Comparison of ENCODE assay signal across 1 cellular context in the genomic region with DNA sequence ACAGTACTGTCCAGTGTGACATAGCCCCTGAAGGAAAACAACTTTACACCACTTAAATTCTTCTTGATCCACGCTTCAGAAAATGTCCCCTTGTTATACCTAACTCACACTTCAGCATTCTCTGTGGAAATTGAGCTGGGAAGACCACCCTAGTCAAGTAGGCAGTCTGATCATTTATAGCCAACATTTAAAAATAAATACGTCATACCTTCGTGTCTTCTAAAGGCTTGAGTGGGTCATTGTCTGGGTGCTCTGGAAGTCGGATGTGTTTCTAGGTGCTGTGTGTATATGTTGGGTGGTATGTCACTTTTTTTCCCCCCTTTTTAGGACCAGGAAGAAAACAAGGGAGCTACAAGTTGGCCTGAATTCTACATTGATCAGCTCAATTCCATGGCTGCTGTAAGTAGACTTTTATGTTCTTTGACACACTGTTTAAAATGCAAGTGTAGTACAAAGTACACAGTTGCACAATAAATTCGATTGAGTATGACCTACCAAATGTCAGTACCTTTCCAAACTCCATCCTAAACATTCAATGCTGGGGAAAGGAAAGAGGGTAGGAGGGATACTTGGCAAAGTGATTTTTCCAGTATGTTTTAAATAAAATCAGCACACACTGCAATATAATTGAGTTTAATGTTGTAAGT.
TF ChIP-seq lines count a peak whose summit lies in the region.

No MANE protein-coding gene starts in this region.

TF ChIP-seq in HepG2, 621 proteins besides CTCF, POLR2A, EP300 and RAD21 (continued from another document and continues in another):
- no peak for TF ChIP-seq TAF15 (IDR thresholded peaks at IDR 0.05; ENCODE audit: low read depth, low read length, poor library complexity, severe bottlenecking)
- TF ChIP-seq ZNF891 (CRISPR knock-in tag; IDR thresholded peaks at IDR 0.05), result no peak
- TF ChIP-seq ZNF644 (CRISPR knock-in tag; IDR thresholded peaks at IDR 0.05; ENCODE audit: low read depth), result peak; percentile 96
- no peak for TF ChIP-seq FIP1L1 (IDR thresholded peaks at IDR 0.05; ENCODE audit: borderline replicate concordance, insufficient read depth, low read depth, low read length)
- TF ChIP-seq ZBTB38 (CRISPR knock-in tag; IDR thresholded peaks at IDR 0.05), result no peak
- TF ChIP-seq ZFP36L1 (CRISPR knock-in tag; IDR thresholded peaks at IDR 0.05), result no peak
- no peak for TF ChIP-seq TRIM24 (CRISPR knock-in tag; IDR thresholded peaks at IDR 0.05)
- TF ChIP-seq KDM6A (CRISPR knock-in tag; IDR thresholded peaks at IDR 0.05; ENCODE audit: low read depth), result peak; percentile 46; the same call in 1 of the 2 replicates
- no peak for TF ChIP-seq GLMP (CRISPR knock-in tag; IDR thresholded peaks at IDR 0.05; ENCODE audit: borderline replicate concordance)
- peak; percentile 35; the same call in 1 of the 2 replicates for TF ChIP-seq IRF2 (CRISPR knock-in tag; IDR thresholded peaks at IDR 0.05)
- TF ChIP-seq WIZ (CRISPR knock-in tag; IDR thresholded peaks at IDR 0.05), result no peak
- no peak for TF ChIP-seq ZFP62 (CRISPR knock-in tag; IDR thresholded peaks at IDR 0.05)
- TF ChIP-seq ZNF260 (CRISPR knock-in tag; IDR thresholded peaks at IDR 0.05; ENCODE audit: borderline replicate concordance, low read depth), result no peak
- no peak for TF ChIP-seq KLF13 (CRISPR knock-in tag; IDR thresholded peaks at IDR 0.05)
- TF ChIP-seq ZNF629 (CRISPR knock-in tag; conservative IDR thresholded peaks at IDR 0.05), result peak; percentile 33; the same call in 1 of the 2 replicates
- no peak for TF ChIP-seq ZNF543 (CRISPR knock-in tag; IDR thresholded peaks at IDR 0.05)
- TF ChIP-seq RNF2 (conservative IDR thresholded peaks at IDR 0.05; ENCODE audit: low read depth), result no peak
- no peak for TF ChIP-seq ZNF670 (CRISPR knock-in tag; IDR thresholded peaks at IDR 0.05; ENCODE audit: borderline replicate concordance)
- TF ChIP-seq ZNF577 (CRISPR knock-in tag; IDR thresholded peaks at IDR 0.05; ENCODE audit: borderline replicate concordance, low read depth), result no peak
- TF ChIP-seq ZNF773 (CRISPR knock-in tag; IDR thresholded peaks at IDR 0.05; ENCODE audit: borderline replicate concordance), result no peak
- no peak for TF ChIP-seq ZNF564 (CRISPR knock-in tag; IDR thresholded peaks at IDR 0.05)
- TF ChIP-seq ZSCAN30 (CRISPR knock-in tag; IDR thresholded peaks at IDR 0.05), result no peak
- no peak for TF ChIP-seq ZUFSP (CRISPR knock-in tag; IDR thresholded peaks at IDR 0.05; ENCODE audit: borderline replicate concordance)
- TF ChIP-seq, protein P1, sequence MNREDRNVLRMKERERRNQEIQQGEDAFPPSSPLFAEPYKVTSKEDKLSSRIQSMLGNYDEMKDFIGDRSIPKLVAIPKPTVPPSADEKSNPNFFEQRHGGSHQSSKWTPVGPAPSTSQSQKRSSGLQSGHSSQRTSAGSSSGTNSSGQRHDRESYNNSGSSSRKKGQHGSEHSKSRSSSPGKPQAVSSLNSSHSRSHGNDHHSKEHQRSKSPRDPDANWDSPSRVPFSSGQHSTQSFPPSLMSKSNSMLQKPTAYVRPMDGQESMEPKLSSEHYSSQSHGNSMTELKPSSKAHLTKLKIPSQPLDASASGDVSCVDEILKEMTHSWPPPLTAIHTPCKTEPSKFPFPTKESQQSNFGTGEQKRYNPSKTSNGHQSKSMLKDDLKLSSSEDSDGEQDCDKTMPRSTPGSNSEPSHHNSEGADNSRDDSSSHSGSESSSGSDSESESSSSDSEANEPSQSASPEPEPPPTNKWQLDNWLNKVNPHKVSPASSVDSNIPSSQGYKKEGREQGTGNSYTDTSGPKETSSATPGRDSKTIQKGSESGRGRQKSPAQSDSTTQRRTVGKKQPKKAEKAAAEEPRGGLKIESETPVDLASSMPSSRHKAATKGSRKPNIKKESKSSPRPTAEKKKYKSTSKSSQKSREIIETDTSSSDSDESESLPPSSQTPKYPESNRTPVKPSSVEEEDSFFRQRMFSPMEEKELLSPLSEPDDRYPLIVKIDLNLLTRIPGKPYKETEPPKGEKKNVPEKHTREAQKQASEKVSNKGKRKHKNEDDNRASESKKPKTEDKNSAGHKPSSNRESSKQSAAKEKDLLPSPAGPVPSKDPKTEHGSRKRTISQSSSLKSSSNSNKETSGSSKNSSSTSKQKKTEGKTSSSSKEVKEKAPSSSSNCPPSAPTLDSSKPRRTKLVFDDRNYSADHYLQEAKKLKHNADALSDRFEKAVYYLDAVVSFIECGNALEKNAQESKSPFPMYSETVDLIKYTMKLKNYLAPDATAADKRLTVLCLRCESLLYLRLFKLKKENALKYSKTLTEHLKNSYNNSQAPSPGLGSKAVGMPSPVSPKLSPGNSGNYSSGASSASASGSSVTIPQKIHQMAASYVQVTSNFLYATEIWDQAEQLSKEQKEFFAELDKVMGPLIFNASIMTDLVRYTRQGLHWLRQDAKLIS (CRISPR knock-in tag; IDR thresholded peaks at IDR 0.05), result no peak
- TF ChIP-seq GLI4 (CRISPR knock-in tag; IDR thresholded peaks at IDR 0.05; ENCODE audit: borderline replicate concordance), result no peak
- no peak for TF ChIP-seq MAF1 (CRISPR knock-in tag; IDR thresholded peaks at IDR 0.05; ENCODE audit: borderline replicate concordance)
- no peak for TF ChIP-seq CSRNP2 (CRISPR knock-in tag; conservative IDR thresholded peaks at IDR 0.05; ENCODE audit: low read depth)
- TF ChIP-seq E2F1 (CRISPR knock-in tag; IDR thresholded peaks at IDR 0.05), result no peak
- TF ChIP-seq ZNF124 (CRISPR knock-in tag; IDR thresholded peaks at IDR 0.05), result no peak
- TF ChIP-seq ZNF12 (CRISPR knock-in tag; IDR thresholded peaks at IDR 0.05), result 0 out of 2 replicates have a peak, but pooled peaks have one; percentile 39
- TF ChIP-seq JARID2 (CRISPR knock-in tag; IDR thresholded peaks at IDR 0.05; ENCODE audit: insufficient replicate concordance), result no peak
- TF ChIP-seq ZBTB1 (CRISPR knock-in tag; IDR thresholded peaks at IDR 0.05; ENCODE audit: borderline replicate concordance), result no peak
- TF ChIP-seq SKIL (CRISPR knock-in tag; IDR thresholded peaks at IDR 0.05; ENCODE audit: borderline replicate concordance), result no peak
- no peak for TF ChIP-seq EZH2 (conservative IDR thresholded peaks at IDR 0.05; ENCODE audit: low read depth, low read length)
- TF ChIP-seq ZMYM3 (CRISPR knock-in tag; IDR thresholded peaks at IDR 0.05), result no peak
- TF ChIP-seq SMAD1 (CRISPR knock-in tag; IDR thresholded peaks at IDR 0.05; ENCODE audit: borderline replicate concordance, low read depth), result no peak
- TF ChIP-seq FOSL2 (CRISPR knock-in tag; IDR thresholded peaks at IDR 0.05), result peak; percentile 47; the same call in 1 of the 2 replicates
- TF ChIP-seq ZNF720 (CRISPR knock-in tag; IDR thresholded peaks at IDR 0.05), result no peak
- no peak for TF ChIP-seq ZFX (CRISPR knock-in tag; IDR thresholded peaks at IDR 0.05; ENCODE audit: low read depth)
- TF ChIP-seq CENPX (CRISPR knock-in tag; IDR thresholded peaks at IDR 0.05), result no peak
- no peak for TF ChIP-seq SYNCRIP (IDR thresholded peaks at IDR 0.05; ENCODE audit: insufficient read depth, low read depth, low read length)
- TF ChIP-seq NR2F1 (CRISPR knock-in tag; IDR thresholded peaks at IDR 0.05), result 0 out of 4 replicates have a peak, but pooled peaks of 1 of the 2 experiments have one; percentile 19
- TF ChIP-seq SNRNP70 (IDR thresholded peaks at IDR 0.05; ENCODE audit: low read depth, low read length), result no peak
- TF ChIP-seq NR3C1 (CRISPR knock-in tag; IDR thresholded peaks at IDR 0.05), result no peak
- no peak for TF ChIP-seq RBFOX2 (IDR thresholded peaks at IDR 0.05; ENCODE audit: low read depth, low read length)
- no peak for TF ChIP-seq ZNF616 (CRISPR knock-in tag; IDR thresholded peaks at IDR 0.05; ENCODE audit: low read depth)
- TF ChIP-seq ZNF431 (CRISPR knock-in tag; IDR thresholded peaks at IDR 0.05; ENCODE audit: borderline replicate concordance, low read depth), result no peak
- no peak for TF ChIP-seq ZNF205 (CRISPR knock-in tag; IDR thresholded peaks at IDR 0.05)
- TF ChIP-seq YEATS4 (CRISPR knock-in tag; IDR thresholded peaks at IDR 0.05; ENCODE audit: borderline replicate concordance), result peak; percentile 32; the same call in 1 of the 2 replicates
- TF ChIP-seq BORCS8-MEF2B (CRISPR knock-in tag; IDR thresholded peaks at IDR 0.05), result no peak
- no peak for TF ChIP-seq MLLT10 (CRISPR knock-in tag; IDR thresholded peaks at IDR 0.05)
- no peak for TF ChIP-seq PHF5A (CRISPR knock-in tag; IDR thresholded peaks at IDR 0.05; ENCODE audit: low read depth, unreplicated experiment)
- TF ChIP-seq RBM22 (optimal IDR thresholded peaks at IDR 0.05; ENCODE audit: low read length), result no peak
- TF ChIP-seq NFRKB (IDR thresholded peaks at IDR 0.05), result no peak
- TF ChIP-seq HMG20A (CRISPR knock-in tag; IDR thresholded peaks at IDR 0.05; ENCODE audit: borderline replicate concordance), result peak; percentile 86
- TF ChIP-seq, protein P2, sequence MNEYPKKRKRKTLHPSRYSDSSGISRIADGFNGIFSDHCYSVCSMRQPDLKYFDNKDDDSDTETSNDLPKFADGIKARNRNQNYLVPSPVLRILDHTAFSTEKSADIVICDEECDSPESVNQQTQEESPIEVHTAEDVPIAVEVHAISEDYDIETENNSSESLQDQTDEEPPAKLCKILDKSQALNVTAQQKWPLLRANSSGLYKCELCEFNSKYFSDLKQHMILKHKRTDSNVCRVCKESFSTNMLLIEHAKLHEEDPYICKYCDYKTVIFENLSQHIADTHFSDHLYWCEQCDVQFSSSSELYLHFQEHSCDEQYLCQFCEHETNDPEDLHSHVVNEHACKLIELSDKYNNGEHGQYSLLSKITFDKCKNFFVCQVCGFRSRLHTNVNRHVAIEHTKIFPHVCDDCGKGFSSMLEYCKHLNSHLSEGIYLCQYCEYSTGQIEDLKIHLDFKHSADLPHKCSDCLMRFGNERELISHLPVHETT (CRISPR knock-in tag; conservative IDR thresholded peaks at IDR 0.05), result no peak
- TF ChIP-seq TEAD2 (CRISPR knock-in tag; IDR thresholded peaks at IDR 0.05), result no peak
- TF ChIP-seq, protein P3, sequence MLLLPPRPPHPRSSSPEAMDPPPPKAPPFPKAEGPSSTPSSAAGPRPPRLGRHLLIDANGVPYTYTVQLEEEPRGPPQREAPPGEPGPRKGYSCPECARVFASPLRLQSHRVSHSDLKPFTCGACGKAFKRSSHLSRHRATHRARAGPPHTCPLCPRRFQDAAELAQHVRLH (CRISPR knock-in tag; IDR thresholded peaks at IDR 0.05; ENCODE audit: borderline replicate concordance, low read depth), result no peak; the same call in 1 of the 2 replicates
- TF ChIP-seq RARA (CRISPR knock-in tag; IDR thresholded peaks at IDR 0.05), result peak; percentile 71
- TF ChIP-seq ZNF737 (CRISPR knock-in tag; IDR thresholded peaks at IDR 0.05; ENCODE audit: borderline replicate concordance), result no peak
- no peak for TF ChIP-seq NCOA5 (CRISPR knock-in tag; IDR thresholded peaks at IDR 0.05)
